Comparison of ENCODE assay signal across 8 cellular contexts in genomic region chr6:7138111-7138510, GRCh38. TPM values are rescaled to one million over a fixed set of nuclear protein-coding genes. Genes with fewer than 3 reads are reported as not detected.
DNase-seq lines count a peak whose midpoint lies in the region; ATAC-seq and TF ChIP-seq lines count a peak whose summit lies in the region.

No MANE protein-coding gene starts in this region.

- no peak for TF ChIP-seq CTCF in WI38 (IDR thresholded peaks at IDR 0.05; ENCODE audit: low read depth, low read length)
- no peak for TF ChIP-seq CTCF in GM13976 (IDR thresholded peaks at IDR 0.05; ENCODE audit: borderline replicate concordance, control extremely low read depth, extremely low read depth, insufficient read depth, missing control alignments)

- no peak for ATAC-seq in HG03342 (IDR thresholded peaks at IDR 0.05; ENCODE audit: unreplicated experiment)
- ATAC-seq in GM18907 (IDR thresholded peaks at IDR 0.05; ENCODE audit: unreplicated experiment) = no peak

- H3K9ac ChIP-seq in iPS-18a (ENCODE audit: low read length) = peak overlapping the region; percentile 16
- peak overlapping the region; percentile 18 to 30 for H3K9ac ChIP-seq in stomach smooth muscle (ENCODE audit: low read length in 2 of 2)

- H3K27me3 Mint-ChIP-seq in activated CD4-positive, alpha-beta T cell treated with anti-CD3 and anti-CD28 coated beads, Interleukin-2, amount 10 ng/mL, durations not matched to agents 24 days and 14 days = no peaks in the 10 kb centered on the region

- H3K4me3 ChIP-seq in WI38 (ENCODE audit: low read depth, low read length) (peak overlapping the region; percentile 40; the same call in 1 of the 2 replicates), iPS-18a (ENCODE audit: low read length) (no peak overlapping the region), stomach smooth muscle (ENCODE audit: low read length in 2 of 2) (peak overlapping the region in 1 of 2 donors; percentile 52)

- H3K9me3 Mint-ChIP-seq in activated CD4-positive, alpha-beta T cell treated with anti-CD3 and anti-CD28 coated beads, Interleukin-2, amount 10 ng/mL, durations not matched to agents 24 days and 14 days = no peaks in the 10 kb centered on the region

- DNase-seq in activated CD4-positive, alpha-beta T cell treated with anti-CD3 and anti-CD28 coated beads, Interleukin-2, amount 10 ng/mL, durations not matched to agents 24 days and 14 days = no peak
- DNase-seq in activated CD4-positive, alpha-beta T cell treated with anti-CD3 and anti-CD28 coated beads for 1 hour = no peak
- no peak for DNase-seq in GM13976 (ENCODE audit: low spot score)

- H3K4me1 Mint-ChIP-seq in activated CD4-positive, alpha-beta T cell treated with anti-CD3 and anti-CD28 coated beads, Interleukin-2, amount 10 ng/mL, durations not matched to agents 24 days and 14 days = peaks cover 55% of the 10 kb centered on the region

- H3K36me3 ChIP-seq in iPS-18a (ENCODE audit: control insufficient read depth, low read depth, low read length) (no peaks in the 10 kb centered on the region), stomach smooth muscle (ENCODE audit: control insufficient read depth in 2 of 2, insufficient read depth in 2 of 2, low read length in 2 of 2) (no peaks in the 10 kb centered on the region)

- peak overlapping the region; percentile 76 for H3K4me3 Mint-ChIP-seq in activated CD4-positive, alpha-beta T cell treated with anti-CD3 and anti-CD28 coated beads, Interleukin-2, amount 10 ng/mL, durations not matched to agents 24 days and 14 days

- in situ Hi-C loops in GM13976 (cut with MboI; ENCODE audit: low sequenced_read_pairs, unreplicated experiment) = no loop called here

- peaks cover 34% of the 10 kb centered on the region for H3K4me1 ChIP-seq in iPS-18a (ENCODE audit: control insufficient read depth, low read depth, low read length)
- H3K4me1 ChIP-seq in stomach smooth muscle (ENCODE audit: control insufficient read depth, insufficient read depth, low read length) = peaks cover 31% of the 10 kb centered on the region

- intact Hi-C loops in activated CD4-positive, alpha-beta T cell treated with anti-CD3 and anti-CD28 coated beads, Interleukin-2, amount 10 ng/mL, durations not matched to agents 24 days and 14 days (cut with micrococcal nuclease) = loop anchor here (10.0 kb wide), 1 partner anchor 343 kb away; no protein-coding TSS in a partner anchor

- H3K27me3 ChIP-seq in iPS-18a (ENCODE audit: control insufficient read depth, insufficient read depth, low read length) (peaks cover 8% of the 10 kb centered on the region), stomach smooth muscle (ENCODE audit: control insufficient read depth in 1 of 2, insufficient read depth in 2 of 2, low read length in 2 of 2) (no peaks in the 10 kb centered on the region)

- H3K36me3 Mint-ChIP-seq in activated CD4-positive, alpha-beta T cell treated with anti-CD3 and anti-CD28 coated beads, Interleukin-2, amount 10 ng/mL, durations not matched to agents 24 days and 14 days (ENCODE audit: low read depth) = peaks cover 3% of the 10 kb centered on the region

- no peaks in the 10 kb centered on the region for H3K9me3 ChIP-seq in iPS-18a (ENCODE audit: control insufficient read depth, low read depth, low read length)
- no peaks in the 10 kb centered on the region for H3K9me3 ChIP-seq in stomach smooth muscle (ENCODE audit: control insufficient read depth in 2 of 2, low read length in 2 of 2)

- H3K27ac ChIP-seq in iPS-18a (ENCODE audit: low read length) = no peak overlapping the region
- peak overlapping the region; percentile 6 for H3K27ac ChIP-seq in stomach smooth muscle (ENCODE audit: low read length)

- H3K27ac Mint-ChIP-seq in activated CD4-positive, alpha-beta T cell treated with anti-CD3 and anti-CD28 coated beads, Interleukin-2, amount 10 ng/mL, durations not matched to agents 24 days and 14 days = peak overlapping the region; percentile 90

RNA-seq across cellular contexts. Expression of gene RREB1, which starts 30.4 kb away (rescaled TPM):
- total RNA-seq in activated CD4-positive, alpha-beta T cell treated with anti-CD3 and anti-CD28 coated beads, Interleukin-2, amount 10 ng/mL, durations not matched to agents 24 days and 14 days = 13.9 and 16.8 TPM in 2 replicates
